8 cellular contexts compared by ENCODE assay signal in genomic region chr3:182795383-182795782, GRCh38. TPM values are rescaled to one million over a fixed set of nuclear protein-coding genes. Genes with fewer than 3 reads are reported as not detected.
DNase-seq lines count a peak whose midpoint lies in the region; ATAC-seq lines count a peak whose summit lies in the region.

No MANE protein-coding gene starts in this region.

- peak; percentile 36 for ATAC-seq in GM19452 (IDR thresholded peaks at IDR 0.05; ENCODE audit: unreplicated experiment)

- H3K4me1 Mint-ChIP-seq in CD8-positive, alpha-beta memory T cell: peaks cover 47 to 54% (median 51%) of the 10 kb centered on the region in 3 donors
- peaks cover 30% of the 10 kb centered on the region for H3K4me1 Mint-ChIP-seq in activated CD4-positive, alpha-beta memory T cell treated with anti-CD3 and anti-CD28 coated beads, Interleukin-2, amount 10 ng/mL, durations not matched to agents 7 days and 5 days

- DNase-seq in CD8-positive, alpha-beta memory T cell: peak; percentile 12 to 73 (median 63)
- peak; percentile 60 for DNase-seq in activated CD4-positive, alpha-beta memory T cell treated with anti-CD3 and anti-CD28 coated beads, Interleukin-2, amount 10 ng/mL, durations not matched to agents 7 days and 5 days
- peak; percentile 36 for DNase-seq in glomerular visceral epithelial cell (ENCODE audit: extremely low spot score)
- peak; percentile 7 to 16 for DNase-seq in stimulated activated CD8-positive, alpha-beta memory T cell treated with anti-CD3 and anti-CD28 coated beads, Interleukin-2, amount 100 ng/mL, for 1 hour (ENCODE audit: low read depth in 2 of 2)
- DNase-seq in KG1 (lab: John Stamatoyannopoulos, UW): no peak
- DNase-seq in NCI-H446 (lab: John Stamatoyannopoulos, UW): no peak

- H3K36me3 Mint-ChIP-seq in CD8-positive, alpha-beta memory T cell: peaks cover 0 to 24% (median 6%) of the 10 kb centered on the region in 3 donors
- H3K36me3 Mint-ChIP-seq in activated CD4-positive, alpha-beta memory T cell treated with anti-CD3 and anti-CD28 coated beads, Interleukin-2, amount 10 ng/mL, durations not matched to agents 7 days and 5 days (ENCODE audit: low read depth): peaks cover 36% of the 10 kb centered on the region

- no peaks in the 10 kb centered on the region for H3K36me3 ChIP-seq in CD8-positive, alpha-beta memory T cell (ENCODE audit: insufficient read depth, low read length)
- H3K36me3 ChIP-seq in KOPT-K1 (ENCODE audit: insufficient read depth, low read length): no peaks in the 10 kb centered on the region

- H3K4me3 Mint-ChIP-seq in CD8-positive, alpha-beta memory T cell: peak overlapping the region; percentile 95 to 99 (median 96)
- peak overlapping the region; percentile 82 for H3K4me3 Mint-ChIP-seq in activated CD4-positive, alpha-beta memory T cell treated with anti-CD3 and anti-CD28 coated beads, Interleukin-2, amount 10 ng/mL, durations not matched to agents 7 days and 5 days

- H3K27ac Mint-ChIP-seq in CD8-positive, alpha-beta memory T cell: peak overlapping the region; percentile 94 to 97 (median 97)
- H3K27ac Mint-ChIP-seq in activated CD4-positive, alpha-beta memory T cell treated with anti-CD3 and anti-CD28 coated beads, Interleukin-2, amount 10 ng/mL, durations not matched to agents 7 days and 5 days: peak overlapping the region; percentile 93

- POLR2A ChIA-PET in CD8-positive, alpha-beta memory T cell (lab: Charles Lee): interaction anchor here (0.5 to 0.7 kb wide), 2 partner anchors 26 to 290 kb away, joined by 3 to 4 read pairs; no protein-coding TSS in a partner anchor
- POLR2A ChIA-PET in activated CD4-positive, alpha-beta memory T cell treated with anti-CD3 and anti-CD28 coated beads, Interleukin-2, amount 10 ng/mL, durations not matched to agents 7 days and 5 days (lab: Charles Lee): interaction anchor here (0.7 to 2.4 kb wide), 11 partner anchors 8 to 902 kb away, joined by 3 to 7 read pairs (median 4); partner anchors contain the start of genes MCCC1 and YEATS2

- peak overlapping the region; percentile 86 for H3K4me3 ChIP-seq in CD8-positive, alpha-beta memory T cell (ENCODE audit: low read length)

- H3K9me3 Mint-ChIP-seq in CD8-positive, alpha-beta memory T cell: no peaks in the 10 kb centered on the region
- H3K9me3 Mint-ChIP-seq in activated CD4-positive, alpha-beta memory T cell treated with anti-CD3 and anti-CD28 coated beads, Interleukin-2, amount 10 ng/mL, durations not matched to agents 7 days and 5 days: no peaks in the 10 kb centered on the region

- no peaks in the 10 kb centered on the region for H3K27me3 Mint-ChIP-seq in CD8-positive, alpha-beta memory T cell
- peaks cover 2% of the 10 kb centered on the region for H3K27me3 Mint-ChIP-seq in activated CD4-positive, alpha-beta memory T cell treated with anti-CD3 and anti-CD28 coated beads, Interleukin-2, amount 10 ng/mL, durations not matched to agents 7 days and 5 days

- H3K4me1 ChIP-seq in CD8-positive, alpha-beta memory T cell (ENCODE audit: insufficient read depth, low read length): peaks cover 36% of the 10 kb centered on the region

- CTCF ChIA-PET in CD8-positive, alpha-beta memory T cell (lab: Charles Lee): interaction anchor here (1.2 kb wide), 1 partner anchor 11 kb away, joined by 3 read pairs; no protein-coding TSS in a partner anchor
- CTCF ChIA-PET in activated CD4-positive, alpha-beta memory T cell treated with anti-CD3 and anti-CD28 coated beads, Interleukin-2, amount 10 ng/mL, durations not matched to agents 7 days and 5 days (lab: Charles Lee): interaction anchor here (0.6 to 1.7 kb wide), 4 partner anchors 9 to 81 kb away, joined by 3 to 6 read pairs (median 5); no protein-coding TSS in a partner anchor

- no peaks in the 10 kb centered on the region for H3K9me3 ChIP-seq in CD8-positive, alpha-beta memory T cell (ENCODE audit: low read length)
- no peaks in the 10 kb centered on the region for H3K9me3 ChIP-seq in KOPT-K1 (ENCODE audit: insufficient read depth, low read length, poor library complexity, severe bottlenecking)

- peak overlapping the region; percentile 92 for H3K27ac ChIP-seq in CD8-positive, alpha-beta memory T cell (ENCODE audit: low read depth, low read length)
- peak overlapping the region; percentile 80 for H3K27ac ChIP-seq in KOPT-K1 (ENCODE audit: low read depth, low read length, poor library complexity, severe bottlenecking)

- H3K27me3 ChIP-seq in CD8-positive, alpha-beta memory T cell (ENCODE audit: insufficient read depth, low read length, poor library complexity, severe bottlenecking): no peaks in the 10 kb centered on the region

RNA-seq across cellular contexts. Expression of gene ATP11B, which starts 2.1 kb away (rescaled TPM):
- total RNA-seq in CD8-positive, alpha-beta memory T cell: 10 to 100 TPM; 76.4 to 78.2 TPM
- polyA plus RNA-seq in CD8-positive, alpha-beta memory T cell: 47.0 TPM
- 100 to 1,000 TPM; 128 to 131 TPM for total RNA-seq in activated CD4-positive, alpha-beta memory T cell treated with anti-CD3 and anti-CD28 coated beads, Interleukin-2, amount 10 ng/mL, durations not matched to agents 7 days and 5 days

Comparison
In these comparisons a context has a peak if more than half of its experiments do, and no peak if none do; other contexts are left out.
1. DNase-seq: peak in CD8-positive, alpha-beta memory T cell (5 of 5), activated CD4-positive, alpha-beta memory T cell treated with anti-CD3 and anti-CD28 coated beads, Interleukin-2, amount 10 ng/mL, durations not matched to agents 7 days and 5 days (single experiment), glomerular visceral epithelial cell (single experiment) and stimulated activated CD8-positive, alpha-beta memory T cell treated with anti-CD3 and anti-CD28 coated beads, Interleukin-2, amount 100 ng/mL, for 1 hour (2 of 2); none in KG1 (single experiment) and NCI-H446 (0 of 2).